Comparison of ENCODE assay signal across 21 cellular contexts in the genomic region with DNA sequence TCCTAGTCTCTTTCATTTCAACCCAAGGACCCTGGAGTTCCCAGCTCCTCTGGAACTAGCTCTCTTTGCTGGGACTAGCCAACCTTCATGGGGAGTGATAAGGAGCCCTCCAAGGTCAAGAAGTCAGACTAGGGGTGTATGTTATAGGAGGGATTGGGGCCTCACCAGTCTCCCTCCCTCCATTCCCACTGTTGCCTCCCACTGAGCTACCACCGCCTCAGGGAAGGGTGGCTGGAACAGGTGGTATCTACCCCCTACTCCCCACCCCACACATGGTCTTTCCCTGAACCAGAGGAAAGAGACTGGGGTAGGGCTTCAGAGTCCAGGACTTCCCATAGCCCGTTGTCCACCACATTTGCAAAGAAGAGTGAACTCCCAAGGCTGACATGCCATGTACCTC. TPM values are rescaled to one million over a fixed set of nuclear protein-coding genes. Genes with fewer than 3 reads are reported as not detected.
DNase-seq lines count a peak whose midpoint lies in the region; ATAC-seq and TF ChIP-seq lines count a peak whose summit lies in the region.
"Had no signal": no experiment of that assay in that cellular context is flagged by ENCODE, and none has a peak within 500 bp of the region (broad histone marks: within the 10 kb centered on the region; RNA-seq: fewer than 3 reads in every experiment).

No MANE protein-coding gene starts in this region.

- TF ChIP-seq EP300 in suprapubic skin (IDR thresholded peaks at IDR 0.05), result no peak

- no peak for TF ChIP-seq POLR2A in suprapubic skin (IDR thresholded peaks at IDR 0.05)
- TF ChIP-seq POLR2A in gastrocnemius medialis (IDR thresholded peaks at IDR 0.05), result no peak

- H3K36me3 ChIP-seq in HUES6 (ENCODE audit: control insufficient read depth, insufficient read depth, low read length), result peaks cover 29% of the 10 kb centered on the region
- no peaks in the 10 kb centered on the region for H3K36me3 ChIP-seq in ectodermal cell (ENCODE audit: control insufficient read depth, insufficient read depth, low read length)
- no peaks in the 10 kb centered on the region for H3K36me3 ChIP-seq in muscle layer of duodenum (ENCODE audit: control insufficient read depth in 1 of 2, insufficient read depth in 2 of 2, low read length in 2 of 2)
- H3K36me3 ChIP-seq in suprapubic skin, result peaks cover 4% of the 10 kb centered on the region
- H3K36me3 ChIP-seq in gastrocnemius medialis, result no peaks in the 10 kb centered on the region

- ATAC-seq in GM19455 (IDR thresholded peaks at IDR 0.05; ENCODE audit: unreplicated experiment), result no peak
- ATAC-seq in gastrocnemius medialis, result no peak
- ATAC-seq: activated CD8-positive, alpha-beta T cell treated with anti-CD3 and anti-CD28 coated beads, Interleukin-2, amount 10 ng/mL, durations not matched to agents 7 days and 5 days; activated naive CD4-positive, alpha-beta T cell treated with anti-CD3 and anti-CD28 coated beads, Interleukin-2, amount 50 U/mL, for 72 hours; stimulated activated naive B cell treated with anti-CD40 and anti-IgM and Interleukin-4, amounts not matched to agents 10 μg/mL and 1 μg/mL and 100 μg/mL, for 72 hours; T-helper 17 cell had no signal

- DNase-seq in suprapubic skin (ENCODE audit: low spot score in 2 of 2) (no peak), ACHN (no peak), gastrocnemius medialis (no peak)
- DNase-seq: activated CD8-positive, alpha-beta T cell treated with anti-CD3 and anti-CD28 coated beads, Interleukin-2, amount 10 ng/mL, durations not matched to agents 7 days and 5 days; activated T-cell treated with anti-CD3 and anti-CD28 coated beads, Interleukin-2, amount 50 U/mL, for 48 hours; COR-L47; KBM-7; mammary epithelial cell; NCI-H1048; NCI-H2081 treated with DMSO at 0.1 percent for 48 hours; NCI-H524 treated with DMSO at 0.1 percent for 48 hours; nephron progenitor cell; SHP77; stimulated activated naive B cell treated with anti-CD40 and anti-IgM and Interleukin-4, amounts not matched to agents 10 μg/mL and 1 μg/mL and 100 μg/mL, for 72 hours; T-helper 17 cell had no signal

- TF ChIP-seq CTCF in suprapubic skin (IDR thresholded peaks at IDR 0.05) (no peak), gastrocnemius medialis (IDR thresholded peaks at IDR 0.05 in 4 of 5, conservative IDR thresholded peaks at IDR 0.05 in 1 of 5) (no peak)

- H3K9me3 ChIP-seq in HUES6 (ENCODE audit: control insufficient read depth, insufficient read depth, low read depth, low read length) (no peaks in the 10 kb centered on the region), ectodermal cell (ENCODE audit: control insufficient read depth, low read length) (no peaks in the 10 kb centered on the region), muscle layer of duodenum (ENCODE audit: control insufficient read depth in 1 of 2, low read length in 2 of 2) (no peaks in the 10 kb centered on the region), suprapubic skin (no peaks in the 10 kb centered on the region), gastrocnemius medialis (no peaks in the 10 kb centered on the region)

- peak overlapping the region; percentile 85; the same call in 1 of the 2 replicates for H3K4me3 ChIP-seq in HUES6 (ENCODE audit: low read depth, low read length)
- H3K4me3 ChIP-seq in ectodermal cell (ENCODE audit: insufficient read depth, low read depth, low read length), result no peak overlapping the region
- H3K4me3 ChIP-seq in muscle layer of duodenum (ENCODE audit: low read depth in 1 of 2, low read length in 2 of 2), result peak overlapping the region in 1 of 2 donors; percentile 65
- peak overlapping the region; percentile 79 for H3K4me3 ChIP-seq in suprapubic skin
- no peak overlapping the region for H3K4me3 ChIP-seq in gastrocnemius medialis

- H3K27me3 ChIP-seq in HUES6 (ENCODE audit: control insufficient read depth, insufficient read depth, low read length), result peaks cover 6% of the 10 kb centered on the region; the same call in 1 of the 2 replicates
- H3K27me3 ChIP-seq in ectodermal cell (ENCODE audit: control insufficient read depth, insufficient read depth, low read length, poor library complexity, severe bottlenecking), result peaks cover 25% of the 10 kb centered on the region
- no peaks in the 10 kb centered on the region for H3K27me3 ChIP-seq in muscle layer of duodenum (ENCODE audit: low read depth, low read length)
- no peaks in the 10 kb centered on the region for H3K27me3 ChIP-seq in suprapubic skin
- peaks cover 10 to 24% (median 12%) of the 10 kb centered on the region in 3 donors for H3K27me3 ChIP-seq in gastrocnemius medialis

- 80 to 90% methylated on average over 2 of the region's 2 CpGs for WGBS in ectodermal cell, 2 experiments
- 95% methylated on average over 2 of the region's 2 CpGs for WGBS in suprapubic skin

- intact Hi-C loops in gastrocnemius medialis (cut with DNase I; ENCODE audit: low total_unique reads), result no loop called here

- H3K4me1 ChIP-seq in HUES6 (ENCODE audit: control insufficient read depth, insufficient read depth, low read length) (peaks cover 24% of the 10 kb centered on the region), ectodermal cell (ENCODE audit: control insufficient read depth, insufficient read depth, low read length) (peaks cover 5% of the 10 kb centered on the region), muscle layer of duodenum (ENCODE audit: control insufficient read depth in 1 of 2, insufficient read depth in 2 of 2, low read length in 2 of 2) (peaks cover 0 to 22% of the 10 kb centered on the region in 2 donors), suprapubic skin (peaks cover 42% of the 10 kb centered on the region), gastrocnemius medialis (peaks cover 3 to 19% of the 10 kb centered on the region in 2 donors)

- in situ Hi-C loops in ACHN (cut with HindIII; ENCODE audit: low pct_ligation_motif_present, low pct_unique_long_range_greater_than_20kb, low sequenced_read_pairs) (no loop called here), gastrocnemius medialis (cut with MboI; ENCODE audit: low sequenced_read_pairs in 4 of 4) (no loop called here)

- no peak overlapping the region for H3K9ac ChIP-seq in HUES6 (ENCODE audit: low read length)

- H3K27ac ChIP-seq in HUES6 (ENCODE audit: low read depth, low read length) (no peak overlapping the region), ectodermal cell (ENCODE audit: insufficient read depth, low read depth, low read length, poor library complexity, severe bottlenecking) (peak overlapping the region; percentile 5), muscle layer of duodenum (ENCODE audit: low read length) (peak overlapping the region; percentile 82), suprapubic skin (peak overlapping the region; percentile 95), gastrocnemius medialis (no peak overlapping the region)
- H3K27ac ChIP-seq: HL-60 had no signal

RNA-seq across cellular contexts. Expression of gene ERBB3, which starts 2.4 kb away (rescaled TPM):
- polyA plus RNA-seq in ectodermal cell (2013, experiment 1 of 4), result 21.4 TPM
- 24.4 TPM for polyA plus RNA-seq in ectodermal cell (2013, experiment 2 of 4)
- polyA plus RNA-seq in ectodermal cell (2013, experiment 3 of 4), result 14.6 TPM
- polyA plus RNA-seq in ectodermal cell (2013, experiment 4 of 4), result 16.4 TPM
- total RNA-seq in suprapubic skin (100 to 1,000 TPM; 147 to 226 (median 181) TPM), gastrocnemius medialis (1 to 10 TPM in 3 of 4 donors, under 1 TPM in 1; 0.15 to 2.1 (median 1.1) TPM)

RNA-seq across cellular contexts. Expression of gene PA2G4, which starts 22.0 kb away (rescaled TPM):
- 203 TPM for polyA plus RNA-seq in ectodermal cell (2013, experiment 1 of 4)
- 183 TPM for polyA plus RNA-seq in ectodermal cell (2013, experiment 2 of 4)
- 154 TPM for polyA plus RNA-seq in ectodermal cell (2013, experiment 3 of 4)
- 157 TPM for polyA plus RNA-seq in ectodermal cell (2013, experiment 4 of 4)
- total RNA-seq in suprapubic skin (100 to 1,000 TPM; 103 to 153 (median 117) TPM), gastrocnemius medialis (100 to 1,000 TPM; 109 to 204 (median 127) TPM)

RNA-seq across cellular contexts. Expression of gene RPL41, which starts 34.1 kb away (rescaled TPM):
- 5,286 TPM for polyA plus RNA-seq in ectodermal cell (2013, experiment 1 of 4)
- polyA plus RNA-seq in ectodermal cell (2013, experiment 2 of 4), result 4,827 TPM
- 5,429 TPM for polyA plus RNA-seq in ectodermal cell (2013, experiment 3 of 4)
- polyA plus RNA-seq in ectodermal cell (2013, experiment 4 of 4), result 6,034 TPM
- total RNA-seq in suprapubic skin, result 1,000 to 10,000 TPM; 2,523 to 6,346 (median 5,689) TPM
- total RNA-seq in gastrocnemius medialis, result 1,000 to 10,000 TPM; 1,323 to 2,217 (median 1,977) TPM

RNA-seq across cellular contexts. Expression of gene ZC3H10, which starts 35.7 kb away (rescaled TPM):
- polyA plus RNA-seq in ectodermal cell (2013, experiment 1 of 4), result 8.6 TPM
- polyA plus RNA-seq in ectodermal cell (2013, experiment 2 of 4), result 7.2 TPM
- polyA plus RNA-seq in ectodermal cell (2013, experiment 3 of 4), result 5.1 TPM
- 5.5 TPM for polyA plus RNA-seq in ectodermal cell (2013, experiment 4 of 4)
- 1 to 10 TPM; 2.1 to 5.6 (median 3.4) TPM for total RNA-seq in suprapubic skin
- total RNA-seq in gastrocnemius medialis, result 1 to 10 TPM; 3.1 to 9.1 (median 3.7) TPM

RNA-seq across cellular contexts. Expression of gene RPS26, which starts 40.7 kb away (rescaled TPM):
- 1,334 TPM for polyA plus RNA-seq in ectodermal cell (2013, experiment 1 of 4)
- 1,335 TPM for polyA plus RNA-seq in ectodermal cell (2013, experiment 2 of 4)
- 2,263 TPM for polyA plus RNA-seq in ectodermal cell (2013, experiment 3 of 4)
- polyA plus RNA-seq in ectodermal cell (2013, experiment 4 of 4), result 2,496 TPM
- total RNA-seq in suprapubic skin (1,000 to 10,000 TPM in 2 of 4 donors, 100 to 1,000 TPM in 2; 600 to 3,046 (median 910) TPM), gastrocnemius medialis (1,000 to 10,000 TPM in 2 of 4 donors, 100 to 1,000 TPM in 2; 618 to 1,648 (median 1,209) TPM)

Comparison
In these comparisons a context has a peak if more than half of its experiments do, and no peak if none do; other contexts are left out.
1. H3K27ac ChIP-seq: peak in ectodermal cell (single experiment), muscle layer of duodenum (single experiment) and suprapubic skin (single experiment); none in HUES6 (single experiment) and gastrocnemius medialis (0 of 4).
2. H3K4me3 ChIP-seq: peak in HUES6 (single experiment) and suprapubic skin (single experiment); none in ectodermal cell (single experiment) and gastrocnemius medialis (0 of 4).
3. RNA of gene ERBB3, which starts 2.4 kb away (total RNA-seq): 147 to 226 TPM in suprapubic skin; 0.15 to 2.1 TPM in gastrocnemius medialis; every median in the first group is over 10 times any median in the second.